ENCODE assay signal across 8 cellular contexts in the genomic region with DNA sequence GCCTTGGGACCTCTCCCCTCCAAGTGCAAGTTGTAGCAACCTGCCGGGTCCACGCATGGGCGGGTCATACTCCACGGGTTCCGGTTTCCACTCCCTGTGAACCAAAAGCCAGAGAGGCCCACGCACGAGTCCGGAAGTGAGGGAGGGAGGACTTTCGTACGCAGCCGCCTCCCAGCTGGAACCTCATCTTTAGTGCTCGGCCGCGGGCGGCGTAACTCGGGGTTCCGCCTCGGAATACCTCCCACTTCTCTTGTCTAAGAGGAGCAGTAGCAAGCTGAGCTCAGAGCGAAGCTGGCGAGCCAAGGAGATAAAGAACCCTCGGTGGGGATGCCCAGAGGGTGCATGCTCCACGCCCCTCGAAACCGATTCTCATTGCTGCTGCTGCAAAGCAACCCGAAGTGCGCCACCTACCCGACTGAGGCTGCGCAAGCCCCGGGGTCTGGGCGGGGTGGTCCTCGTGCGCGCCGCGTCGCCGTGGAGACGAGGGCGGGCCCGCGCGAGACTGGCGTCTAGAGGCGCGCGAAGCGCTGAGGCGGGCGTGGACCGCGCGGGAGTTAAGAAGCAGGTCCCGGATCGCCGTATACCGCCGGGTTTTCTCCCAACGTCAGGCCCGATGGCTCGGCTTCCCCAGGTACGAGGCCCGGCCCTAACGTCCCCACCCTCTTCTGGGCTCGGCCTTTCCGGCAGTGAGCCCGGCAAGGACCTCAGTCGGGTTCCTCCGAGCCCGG. TPM values are rescaled to one million over a fixed set of nuclear protein-coding genes. Genes with fewer than 3 reads are reported as not detected.
DNase-seq lines count a peak whose midpoint lies in the region; ATAC-seq, FAIRE-seq and TF ChIP-seq lines count a peak whose summit lies in the region.

A gene with protein sequence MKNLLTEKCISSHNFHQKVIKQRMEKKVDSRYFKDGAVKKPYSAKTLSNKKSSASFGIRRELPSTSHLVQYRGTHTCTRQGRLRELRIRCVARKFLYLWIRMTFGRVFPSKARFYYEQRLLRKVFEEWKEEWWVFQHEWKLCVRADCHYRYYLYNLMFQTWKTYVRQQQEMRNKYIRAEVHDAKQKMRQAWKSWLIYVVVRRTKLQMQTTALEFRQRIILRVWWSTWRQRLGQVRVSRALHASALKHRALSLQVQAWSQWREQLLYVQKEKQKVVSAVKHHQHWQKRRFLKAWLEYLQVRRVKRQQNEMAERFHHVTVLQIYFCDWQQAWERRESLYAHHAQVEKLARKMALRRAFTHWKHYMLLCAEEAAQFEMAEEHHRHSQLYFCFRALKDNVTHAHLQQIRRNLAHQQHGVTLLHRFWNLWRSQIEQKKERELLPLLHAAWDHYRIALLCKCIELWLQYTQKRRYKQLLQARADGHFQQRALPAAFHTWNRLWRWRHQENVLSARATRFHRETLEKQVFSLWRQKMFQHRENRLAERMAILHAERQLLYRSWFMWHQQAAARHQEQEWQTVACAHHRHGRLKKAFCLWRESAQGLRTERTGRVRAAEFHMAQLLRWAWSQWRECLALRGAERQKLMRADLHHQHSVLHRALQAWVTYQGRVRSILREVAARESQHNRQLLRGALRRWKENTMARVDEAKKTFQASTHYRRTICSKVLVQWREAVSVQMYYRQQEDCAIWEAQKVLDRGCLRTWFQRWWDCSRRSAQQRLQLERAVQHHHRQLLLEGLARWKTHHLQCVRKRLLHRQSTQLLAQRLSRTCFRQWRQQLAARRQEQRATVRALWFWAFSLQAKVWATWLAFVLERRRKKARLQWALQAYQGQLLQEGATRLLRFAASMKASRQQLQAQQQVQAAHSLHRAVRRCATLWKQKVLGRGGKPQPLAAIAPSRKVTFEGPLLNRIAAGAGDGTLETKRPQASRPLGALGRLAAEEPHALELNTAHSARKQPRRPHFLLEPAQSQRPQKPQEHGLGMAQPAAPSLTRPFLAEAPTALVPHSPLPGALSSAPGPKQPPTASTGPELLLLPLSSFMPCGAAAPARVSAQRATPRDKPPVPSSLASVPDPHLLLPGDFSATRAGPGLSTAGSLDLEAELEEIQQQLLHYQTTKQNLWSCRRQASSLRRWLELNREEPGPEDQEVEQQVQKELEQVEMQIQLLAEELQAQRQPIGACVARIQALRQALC (plus strand): TSS at position 530 of the 728 bp plus-strand sequence. CDS start 11,749 bp downstream, outside the sequence.

- peak within 1 kb of the TSS; percentile 82 for H3K4me2 ChIP-seq in HepG2 (ENCODE audit: low read depth, low read length)

- H3K27ac ChIP-seq in HepG2 (ENCODE audit: extremely low read length, insufficient read depth, low read length) = peak within 1 kb of the TSS; percentile 44

- ATAC-seq in GM19328 (IDR thresholded peaks at IDR 0.05; ENCODE audit: unreplicated experiment) = peak; percentile 68
- peak; percentile 72 for ATAC-seq in HG03520 (IDR thresholded peaks at IDR 0.05; ENCODE audit: unreplicated experiment)
- ATAC-seq in HepG2 = peak; percentile 97

- TF ChIP-seq EP300 in HepG2 (IDR thresholded peaks at IDR 0.05; ENCODE audit: low read depth in 2 of 2, low read length in 2 of 2) = no peak
- peak; percentile 40; the same call in 1 of the 2 replicates for TF ChIP-seq EP300 in HepG2 (CRISPR knock-in tag; IDR thresholded peaks at IDR 0.05; ENCODE audit: borderline replicate concordance)

- H3K9me3 Mint-ChIP-seq in dendritic cell treated with granulocyte-macrophage colony-stimulating factor and Interleukin-4, amounts not matched to agents 40 ng/mL and 50 ng/mL, for 4 days = no peaks in the 10 kb centered on the region

- WGBS in HepG2 (ENCODE audit: low lambda C conversion rate) = 0% methylated on average over 20 of the region's 70 CpGs

- TF ChIP-seq CTCF in HepG2 (CRISPR knock-in tag; IDR thresholded peaks at IDR 0.05) = peak; percentile 76

- peaks cover 9% of the 10 kb centered on the region for H3K79me2 ChIP-seq in HepG2 (ENCODE audit: insufficient read depth, low read length)

- H3K27me3 ChIP-seq in HepG2 (ENCODE audit: control insufficient read depth in 1 of 2, insufficient read depth in 2 of 2, low read length in 2 of 2) = no peaks in the 10 kb centered on the region; a peak in 1 of 5 replicates

- peaks cover 21% of the 10 kb centered on the region for H3K4me1 Mint-ChIP-seq in dendritic cell treated with granulocyte-macrophage colony-stimulating factor and Interleukin-4, amounts not matched to agents 40 ng/mL and 50 ng/mL, for 4 days (ENCODE audit: low read depth)

- peak; percentile 52 to 71; a peak in 3 of 4 replicates for TF ChIP-seq POLR2A in HepG2 (IDR thresholded peaks at IDR 0.05; ENCODE audit: insufficient read depth in 1 of 2, low read depth in 2 of 2, low read length in 2 of 2)

- in situ Hi-C loops in HepG2 (cut with HindIII; ENCODE audit: extremely low pct_ligation_motif_present, low pct_unique_long_range_greater_than_20kb) = no loop called here

- peak within 1 kb of the TSS; percentile 75 to 92 (median 75) for H3K4me3 ChIP-seq in HepG2 (replicated peaks in 1 of 3; ENCODE audit: insufficient read depth in 1 of 3, low read depth in 2 of 3, low read length in 3 of 3)

- peak within 1 kb of the TSS; percentile 91 for H3K4me3 Mint-ChIP-seq in dendritic cell treated with granulocyte-macrophage colony-stimulating factor and Interleukin-4, amounts not matched to agents 40 ng/mL and 50 ng/mL, for 4 days

- TF ChIP-seq RAD21 in HepG2 (CRISPR knock-in tag; IDR thresholded peaks at IDR 0.05) = 0 out of 2 replicates have a peak, but pooled peaks have one; percentile 9

- no peaks in the 10 kb centered on the region for H3K9me3 ChIP-seq in HepG2 (ENCODE audit: low read length)

- H4K20me1 ChIP-seq in HepG2 (ENCODE audit: insufficient read depth, low read length) = no peaks in the 10 kb centered on the region

- peak; percentile 60 to 95 (median 89) for DNase-seq in C1 segment of cervical spinal cord (lab: John Stamatoyannopoulos, UW)
- peak; percentile 92 for DNase-seq in NCI-H748 (lab: John Stamatoyannopoulos, UW; ENCODE audit: unreplicated experiment)
- DNase-seq in activated CD4-positive, alpha-beta T cell treated with anti-CD3 and anti-CD28 coated beads, Interleukin-2, amount 50 U/mL, for 24 hours (ENCODE audit: low read depth in 1 of 2, low spot score in 1 of 2) = peak; percentile 89 to 93
- DNase-seq in HepG2 (ENCODE audit: low spot score) = peak; percentile 74
- peak; percentile 96 for DNase-seq in stimulated activated CD4-positive, alpha-beta T cell treated with anti-CD3 and anti-CD28 coated beads, Interleukin-4, amount 100 ng/mL, for 1 hour

- no peaks in the 10 kb centered on the region for H3K27me3 Mint-ChIP-seq in dendritic cell treated with granulocyte-macrophage colony-stimulating factor and Interleukin-4, amounts not matched to agents 40 ng/mL and 50 ng/mL, for 4 days

- peak within 1 kb of the TSS; percentile 80 for H2AFZ ChIP-seq in HepG2 (ENCODE audit: low read length)

- peaks cover 15% of the 10 kb centered on the region for H3K4me1 ChIP-seq in HepG2 (ENCODE audit: insufficient read depth, low read length)

- CTCF ChIA-PET in HepG2 (lab: Yijun Ruan, JAX; ENCODE audit: low intra/inter-chr PET ratio, low total read pairs) = no interaction called here

- BruUV-seq in HepG2 (replicated peaks; lab: Mats Ljungman, UMichigan) = TSS peak; percentile 74

- POLR2A ChIA-PET in HepG2 (lab: Yijun Ruan, JAX) = no interaction called here

- peaks cover 11% of the 10 kb centered on the region for H3K36me3 Mint-ChIP-seq in dendritic cell treated with granulocyte-macrophage colony-stimulating factor and Interleukin-4, amounts not matched to agents 40 ng/mL and 50 ng/mL, for 4 days (ENCODE audit: low read depth)

- intact Hi-C loops in dendritic cell treated with granulocyte-macrophage colony-stimulating factor and Interleukin-4, amounts not matched to agents 40 ng/mL and 50 ng/mL, for 4 days (cut with micrococcal nuclease) = no loop called here
- intact Hi-C loops in HepG2 (cut with micrococcal nuclease; ENCODE audit: unreplicated experiment) = no loop called here

- H3K9ac ChIP-seq in HepG2 (ENCODE audit: insufficient read depth, low read depth, low read length) = peak within 1 kb of the TSS; percentile 70

- peak within 1 kb of the TSS; percentile 85 for H3K27ac Mint-ChIP-seq in dendritic cell treated with granulocyte-macrophage colony-stimulating factor and Interleukin-4, amounts not matched to agents 40 ng/mL and 50 ng/mL, for 4 days

- H3K36me3 ChIP-seq in HepG2 (replicated peaks in 1 of 2; ENCODE audit: control insufficient read depth in 1 of 2, insufficient read depth in 2 of 2, low read length in 2 of 2) = no peaks in the 10 kb centered on the region

- FAIRE-seq in HepG2 (lab: Jason Lieb, UNC) = peak; percentile 18

TF ChIP-seq in HepG2, 621 proteins besides CTCF, POLR2A, EP300 and RAD21 (continues in another document):
- peak; percentile 69; the same call in 1 of the 2 replicates for TF ChIP-seq KAT8 (CRISPR knock-in tag; IDR thresholded peaks at IDR 0.05)

RNA-seq across cellular contexts. Expression of the gene that starts here (rescaled TPM):
- total RNA-seq in HepG2 (2016; rRNA removed; fragmentation: Illumina TruSeq; extraction: Trizol) = 6.2 and 20.5 TPM in 2 replicates
- total RNA-seq in HepG2 (2016; cell fraction: cytosol; rRNA removed; fragmentation: Illumina TruSeq; extraction: Trizol; ENCODE audit: low read depth) = 12.0 and 12.8 TPM in 2 replicates
- total RNA-seq in HepG2 (2016; cell fraction: insoluble cytoplasmic fraction; rRNA removed; fragmentation: Illumina TruSeq; extraction: Trizol) = 5.1 and 23.0 TPM in 2 replicates
- total RNA-seq in HepG2 (2016; cell fraction: membrane; rRNA removed; fragmentation: Illumina TruSeq; extraction: Trizol) = 9.4 and 10.5 TPM in 2 replicates
- total RNA-seq in HepG2 (2016; cell fraction: nucleus; rRNA removed; fragmentation: Illumina TruSeq; extraction: Trizol) = 29.9 and 34.8 TPM in 2 replicates
- 40.1 and 47.1 TPM in 2 replicates for polyA plus RNA-seq in HepG2 (2011; rRNA removed)
- 10.2 and 16.0 TPM in 2 replicates for polyA plus RNA-seq in HepG2 (2011; cell fraction: cytosol; rRNA removed)
- polyA plus RNA-seq in HepG2 (2011; cell fraction: nucleus; rRNA removed) = 348 and 418 TPM in 2 replicates
- polyA plus RNA-seq in HepG2 (2012) = 24.6 and 25.8 TPM in 2 replicates
- 1.7 and 2.7 TPM in 2 replicates for polyA plus RNA-seq in HepG2 (2016; cell fraction: cytosol; fragmentation: Illumina TruSeq; extraction: Trizol; ENCODE audit: low read depth)
- polyA plus RNA-seq in HepG2 (2016; cell fraction: insoluble cytoplasmic fraction; fragmentation: Illumina TruSeq; extraction: Trizol; ENCODE audit: low read depth) = 4.5 and 5.0 TPM in 2 replicates
- polyA plus RNA-seq in HepG2 (2016; cell fraction: membrane; fragmentation: Illumina TruSeq; extraction: Trizol; ENCODE audit: low read depth) = 3.1 and 3.2 TPM in 2 replicates
- polyA plus RNA-seq in HepG2 (2016; cell fraction: nucleus; fragmentation: Illumina TruSeq; extraction: Trizol; ENCODE audit: insufficient read depth, low read depth) = 84.2 and 91.0 TPM in 2 replicates
- polyA minus RNA-seq in HepG2 (2011; rRNA and poly(A)+ RNA removed; ENCODE audit: low replicate concordance) = 27.1 and 44.8 TPM in 2 replicates
- 6.7 and 7.4 TPM in 2 replicates for polyA minus RNA-seq in HepG2 (2011; cell fraction: cytosol; rRNA and poly(A)+ RNA removed)
- 93.3 and 102 TPM in 2 replicates for polyA minus RNA-seq in HepG2 (2011; cell fraction: nucleus; rRNA and poly(A)+ RNA removed)

Comparison
In these comparisons a context has a peak if more than half of its experiments do, and no peak if none do; other contexts are left out.
1. Peak in every context shown above with its lines: DNase-seq, ATAC-seq, H3K4me3 ChIP-seq and H3K27ac ChIP-seq.